In the genomic region with DNA sequence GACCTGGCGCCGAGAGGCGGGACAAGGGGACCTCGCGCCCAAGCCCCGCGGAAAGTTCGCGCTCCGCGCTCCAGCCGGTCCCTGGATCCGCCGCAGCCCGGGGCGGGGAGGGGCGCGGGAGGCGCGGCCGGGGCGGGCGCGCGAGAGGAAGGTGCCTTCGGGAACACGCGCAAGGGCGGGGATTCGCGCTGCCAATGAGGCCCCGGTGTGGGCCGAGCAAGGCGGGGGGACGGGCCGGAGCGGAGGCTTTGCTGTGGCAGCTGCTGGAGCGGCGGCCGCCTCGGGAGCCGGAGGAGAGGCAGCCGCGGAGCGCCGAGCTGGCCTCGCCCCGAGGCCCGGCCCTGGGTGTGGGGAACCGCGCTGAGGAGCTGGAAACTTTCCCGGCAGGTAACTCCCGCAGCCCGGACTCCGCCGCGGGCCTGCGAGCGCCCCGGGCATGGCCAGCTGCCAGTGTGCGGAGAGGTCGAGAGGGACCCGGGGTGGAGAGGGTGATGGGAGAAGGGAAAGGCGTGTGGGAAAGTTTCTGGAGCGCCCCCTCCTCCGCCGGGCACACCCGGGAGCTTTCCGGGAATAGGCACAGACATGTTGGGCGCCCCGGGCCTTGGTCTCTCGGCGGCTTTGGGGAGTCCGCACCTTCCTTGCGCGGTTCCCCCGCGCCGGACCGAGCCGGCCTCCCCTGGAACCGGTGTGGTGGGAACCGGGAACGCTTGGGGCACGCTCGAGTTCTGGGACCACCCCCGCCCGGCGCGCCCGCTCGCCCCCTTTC, we compare ENCODE assay signal across 8 cellular contexts. TPM values are rescaled to one million over a fixed set of nuclear protein-coding genes. Genes with fewer than 3 reads are reported as not detected.
DNase-seq lines count a peak whose midpoint lies in the region; ATAC-seq and TF ChIP-seq lines count a peak whose summit lies in the region.

A gene (plus strand): TSS at position 245 of the 766 bp plus-strand sequence. CDS start 97,271 bp downstream, outside the sequence.

- TF ChIP-seq CTCF in PC-9 (conservative IDR thresholded peaks at IDR 0.05) (no peak), fibroblast of pulmonary artery (IDR thresholded peaks at IDR 0.05; ENCODE audit: low read length, missing control alignments) (no peak)

- no peaks in the 10 kb centered on the region for H3K36me3 Mint-ChIP-seq in naive thymus-derived CD8-positive, alpha-beta T cell

- peak within 1 kb of the TSS; percentile 70 to 90 (median 83) for H3K4me3 Mint-ChIP-seq in naive thymus-derived CD8-positive, alpha-beta T cell

- H3K4me1 ChIP-seq in PC-9 (replicated peaks; ENCODE audit: insufficient read depth) (peaks cover 34% of the 10 kb centered on the region), subcutaneous abdominal adipose tissue (ENCODE audit: control insufficient read depth in 5 of 5, insufficient read depth in 5 of 5, low read length in 5 of 5) (peaks cover 0 to 51% (median 33%) of the 10 kb centered on the region in 5 donors)

- BruUV-seq in PC-9 (replicated peaks; lab: Mats Ljungman, UMichigan), result no TSS peak

- peak within 1 kb of the TSS in 1 of 10 donors; percentile 48 for H3K27ac Mint-ChIP-seq in naive thymus-derived CD8-positive, alpha-beta T cell

- H3K4me3 ChIP-seq in PC-9 (peak within 1 kb of the TSS; percentile 83), fibroblast of pulmonary artery (replicated peaks; ENCODE audit: low read depth, low read length) (peak within 1 kb of the TSS; percentile 77), subcutaneous abdominal adipose tissue (ENCODE audit: low read depth in 1 of 5, low read length in 5 of 5) (peak within 1 kb of the TSS; percentile 75 to 88 (median 82))

- no peaks in the 10 kb centered on the region for H3K9me2 ChIP-seq in PC-9 (ENCODE audit: insufficient read depth)

- H3K27me3 ChIP-seq in PC-9 (ENCODE audit: insufficient read depth, low read depth), result no peaks in the 10 kb centered on the region
- no peaks in the 10 kb centered on the region for H3K27me3 ChIP-seq in subcutaneous abdominal adipose tissue (ENCODE audit: control insufficient read depth in 5 of 5, insufficient read depth in 4 of 5, low read length in 5 of 5)

- POLR2A ChIA-PET in PC-9 (lab: Charles Lee; ENCODE audit: unreplicated experiment), result no interaction called here
- POLR2A ChIA-PET in naive thymus-derived CD8-positive, alpha-beta T cell (lab: Charles Lee), result no interaction called here

- peaks cover 5% of the 10 kb centered on the region; the same call in 1 of the 2 replicates for H4K20me1 ChIP-seq in PC-9 (ENCODE audit: insufficient read depth)

- peaks cover 12% of the 10 kb centered on the region for H3F3A ChIP-seq in PC-9 (ENCODE audit: insufficient read depth, low read depth)

- peak; percentile 90 for ATAC-seq in GM21576 (IDR thresholded peaks at IDR 0.05; ENCODE audit: unreplicated experiment)
- peak; percentile 61 to 87 for ATAC-seq in naive thymus-derived CD8-positive, alpha-beta T cell

- DNase-seq in DMS53 treated with DMSO at 0.1 percent for 48 hours (lab: John Stamatoyannopoulos, UW; ENCODE audit: unreplicated experiment) (peak; percentile 93), HuH-7 (ENCODE audit: low spot score) (peak; percentile 89), PC-9 (peak; percentile 77 to 90), fibroblast of pulmonary artery (ENCODE audit: low read depth) (peak; percentile 92)
- DNase-seq in activated effector memory CD4-positive, alpha-beta T cell treated with anti-CD3 and anti-CD28 coated beads, Interleukin-2, amount 50 U/mL, for 16 hours, result peak; percentile 78
- peak in 8 of 10 donors; percentile 8 to 42 (median 22) for DNase-seq in naive thymus-derived CD8-positive, alpha-beta T cell

- peaks cover 50% of the 10 kb centered on the region for H3K79me2 ChIP-seq in PC-9 (ENCODE audit: low read depth)

- H3K4me1 Mint-ChIP-seq in naive thymus-derived CD8-positive, alpha-beta T cell, result peaks cover 7 to 17% (median 15%) of the 10 kb centered on the region in 4 donors

- intact Hi-C loops in PC-9 (cut with micrococcal nuclease; ENCODE audit: unreplicated experiment), result loop anchor here (1.0 to 5.0 kb wide), 3 partner anchors 36 to 67 kb away; no protein-coding TSS in a partner anchor

- peak within 1 kb of the TSS; percentile 95 for H2AFZ ChIP-seq in PC-9

- peaks cover 0 to 2% (median 0%) of the 10 kb centered on the region in 9 donors for H3K9me3 Mint-ChIP-seq in naive thymus-derived CD8-positive, alpha-beta T cell

- peak within 1 kb of the TSS; percentile 73 to 88 (median 84) for H3K9ac ChIP-seq in subcutaneous abdominal adipose tissue (ENCODE audit: low read length in 5 of 5)

- H3K9me3 ChIP-seq in PC-9 (ENCODE audit: insufficient read depth, low read depth) (no peaks in the 10 kb centered on the region), subcutaneous abdominal adipose tissue (ENCODE audit: control insufficient read depth in 5 of 5, low read length in 5 of 5) (no peaks in the 10 kb centered on the region)

- H3K36me3 ChIP-seq in PC-9 (ENCODE audit: low read depth), result no peaks in the 10 kb centered on the region
- no peaks in the 10 kb centered on the region for H3K36me3 ChIP-seq in subcutaneous abdominal adipose tissue (ENCODE audit: control insufficient read depth in 5 of 5, insufficient read depth in 5 of 5, low read length in 5 of 5)

- H3K27ac ChIP-seq in PC-9, result peak within 1 kb of the TSS; percentile 48
- H3K27ac ChIP-seq in subcutaneous abdominal adipose tissue (ENCODE audit: low read depth, low read length), result peak within 1 kb of the TSS; percentile 88

- peaks cover 18 to 49% (median 35%) of the 10 kb centered on the region in 5 donors for H3K27me3 Mint-ChIP-seq in naive thymus-derived CD8-positive, alpha-beta T cell

- peak within 1 kb of the TSS; percentile 94 for H3K4me2 ChIP-seq in PC-9

- CTCF ChIA-PET in PC-9 (lab: Charles Lee), result no interaction called here

RNA-seq across cellular contexts. Expression of the gene that starts here (rescaled TPM):
- 21.2 and 26.0 TPM in 2 replicates for total RNA-seq in PC-9 (2021)
- under 1 TPM; 0.05 to 0.13 TPM for total RNA-seq in naive thymus-derived CD8-positive, alpha-beta T cell
- polyA plus RNA-seq in naive thymus-derived CD8-positive, alpha-beta T cell, result under 1 TPM in 2 of 3 donors, not detected in 1; 0.05 to 0.17 TPM

Comparison
In these comparisons a context has a peak if more than half of its experiments do, and no peak if none do; other contexts are left out.
1. Peak in every context shown above with its lines: DNase-seq, ATAC-seq, H3K4me3 ChIP-seq and H3K27ac ChIP-seq.
2. RNA of the gene that starts here (total RNA-seq): 21.2 to 26.0 TPM in PC-9; 0.05 to 0.13 TPM in naive thymus-derived CD8-positive, alpha-beta T cell; every median in the first group is over 10 times any median in the second.
3. Peak in DNase-seq and ATAC-seq in naive thymus-derived CD8-positive, alpha-beta T cell; RNA of the gene not detected or under 1 TPM.
4. DNase-seq: peak in every context shown above with its lines; median percentile 93 in DMS53 treated with DMSO at 0.1 percent for 48 hours; 92 in fibroblast of pulmonary artery; 89 in HuH-7; 84 in PC-9; 78 in activated effector memory CD4-positive, alpha-beta T cell treated with anti-CD3 and anti-CD28 coated beads, Interleukin-2, amount 50 U/mL, for 16 hours; 22 in naive thymus-derived CD8-positive, alpha-beta T cell.